ENCODE assay signal across 21 cellular contexts in the genomic region with DNA sequence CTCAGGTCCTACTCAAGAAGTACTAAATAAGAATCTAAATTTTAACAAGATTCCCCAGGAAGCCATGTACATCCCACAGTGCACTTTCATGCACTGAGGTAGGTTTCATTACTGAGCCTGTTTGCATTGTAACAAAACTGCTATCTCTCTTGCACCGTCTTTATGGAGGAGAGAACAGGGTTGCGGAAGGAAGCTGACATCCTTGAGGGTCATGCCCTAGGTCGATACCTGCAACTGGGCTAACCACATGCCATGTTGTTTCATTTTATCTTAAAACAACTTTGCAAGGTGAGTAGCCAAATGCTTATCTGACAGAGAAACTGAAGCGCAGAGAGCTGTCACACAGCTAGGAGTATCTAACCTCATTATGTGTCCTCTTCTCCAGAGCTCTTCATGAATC.
"Had no signal": no experiment of that assay in that cellular context is flagged by ENCODE, and none has a peak within 500 bp of the region (broad histone marks: within the 10 kb centered on the region; RNA-seq: fewer than 3 reads in every experiment).

No MANE protein-coding gene starts in this region.

- DNase-seq: cortex of kidney; effector memory CD4-positive, alpha-beta T cell; gastrocnemius medialis; kidney; left cardiac atrium; left ventricle myocardium inferior; lower lobe of right lung; mesendoderm; naive thymus-derived CD4-positive, alpha-beta T cell; nephron progenitor cell; posterior cingulate gyrus; stimulated activated CD4-positive, alpha-beta T cell treated with anti-CD3 and anti-CD28 coated beads, Interleukin-2, amount 100 ng/mL, for 24 hours; stimulated activated CD4-positive, alpha-beta T cell treated with anti-CD3 and anti-CD28 coated beads, Interleukin-4, amount 100 ng/mL, for 4 hours; stimulated activated naive B cell treated with anti-CD40 and anti-IgM and Interleukin-4, amounts not matched to agents 10 μg/mL and 1 μg/mL and 100 μg/mL, for 72 hours; stomach; substantia nigra; transverse colon had no signal

- H3K4me1 ChIP-seq: gastrocnemius medialis, left ventricle myocardium inferior, lower lobe of right lung, stomach, transverse colon had no signal

- ATAC-seq: esophagus mucosa; gastrocnemius medialis; left cardiac atrium; lower lobe of right lung; naive thymus-derived CD4-positive, alpha-beta T cell; sciatic nerve; stimulated activated naive B cell treated with anti-CD40 and anti-IgM and Interleukin-4, amounts not matched to agents 10 μg/mL and 1 μg/mL and 100 μg/mL, for 72 hours had no signal

- H3K27me3 ChIP-seq: gastrocnemius medialis, stomach, transverse colon had no signal

- H3K4me3 ChIP-seq: gastrocnemius medialis, left ventricle myocardium inferior, lower lobe of right lung, skin epidermis, stomach, thoracic aorta, transverse colon had no signal

- H3K36me3 ChIP-seq: gastrocnemius medialis, left ventricle myocardium inferior, lower lobe of right lung, stomach, thoracic aorta, transverse colon had no signal

- H3K27ac ChIP-seq: gastrocnemius medialis, left ventricle myocardium inferior, lower lobe of right lung, skin epidermis, stomach, thoracic aorta, transverse colon had no signal

- H3K9me3 ChIP-seq: gastrocnemius medialis, left ventricle myocardium inferior, lower lobe of right lung, stomach, thoracic aorta, transverse colon had no signal
